In the genomic region with DNA sequence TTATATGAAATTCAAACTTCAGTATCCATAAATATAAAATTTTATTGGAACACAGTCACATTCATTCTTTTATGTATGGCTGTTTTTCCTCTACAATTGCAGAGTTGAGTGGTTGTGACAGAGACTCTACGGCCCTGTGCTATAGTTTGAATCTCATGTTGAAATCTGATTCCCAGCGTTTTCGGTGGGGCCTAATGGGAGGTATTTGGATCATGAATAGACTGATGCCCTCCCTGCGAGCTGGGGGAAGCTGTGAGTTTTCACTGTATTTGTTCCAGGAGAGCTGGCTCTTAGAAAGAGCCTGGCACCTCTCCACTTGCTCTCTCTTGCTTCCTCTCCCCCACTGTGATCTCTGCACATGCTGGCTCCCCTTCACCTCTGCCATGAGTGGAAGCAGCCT, we compare ENCODE assay signal across 1 cellular context.
TF ChIP-seq lines count a peak whose summit lies in the region.

No MANE protein-coding gene starts in this region.

TF ChIP-seq in GM23338, 12 proteins besides CTCF, POLR2A, EP300 and RAD21 (continued from another document):
- no peak for TF ChIP-seq ZNF462 (CRISPR knock-in tag; IDR thresholded peaks at IDR 0.05)
- TF ChIP-seq EZH2phosphoT487 (IDR thresholded peaks at IDR 0.05; ENCODE audit: unreplicated experiment): no peak
- no peak for TF ChIP-seq POLR2AphosphoS5 (IDR thresholded peaks at IDR 0.05; ENCODE audit: low read depth)
- TF ChIP-seq NANOG (IDR thresholded peaks at IDR 0.05; ENCODE audit: borderline replicate concordance): no peak
